Comparison of ENCODE assay signal across 20 cellular contexts in genomic region chr3:172359231-172359630, GRCh38.
A peak's percentile ranks its signal among the peaks of the same experiment; 100 is the strongest.
DNase-seq lines count a peak whose midpoint lies in the region; ATAC-seq, FAIRE-seq and TF ChIP-seq lines count a peak whose summit lies in the region.
"Had no signal": no experiment of that assay in that cellular context is flagged by ENCODE, and none has a peak within 500 bp of the region (broad histone marks: within the 10 kb centered on the region; RNA-seq: fewer than 3 reads in every experiment).

No MANE protein-coding gene starts in this region.

- CTCF ChIA-PET in HCT116 (lab: Charles Lee) = interaction anchor here (1.9 kb wide), 1 partner anchor 308 kb away, joined by 6 read pairs; no protein-coding TSS in a partner anchor

- H3K4me1 ChIP-seq in HCT116 (ENCODE audit: control insufficient read depth in 1 of 2, insufficient read depth in 2 of 2, low read length in 2 of 2) = peaks cover 9 to 14% of the 10 kb centered on the region in 2 experiments

- H4K20me1 ChIP-seq in HCT116 (ENCODE audit: insufficient read depth) = no peaks in the 10 kb centered on the region

- H3K4me3 Mint-ChIP-seq in immature natural killer cell = no peak overlapping the region
- H3K4me3 Mint-ChIP-seq: B cell; CD8-positive, alpha-beta T cell; H9 had no signal

- no peak for TF ChIP-seq POLR2A in HCT116 (IDR thresholded peaks at IDR 0.05; ENCODE audit: borderline replicate concordance, extremely low read depth, insufficient read depth, insufficient read length)

- no peaks in the 10 kb centered on the region for H3K9me2 ChIP-seq in HCT116 (ENCODE audit: insufficient read depth)

- H3K36me3 ChIP-seq in HCT116 (ENCODE audit: control insufficient read depth in 1 of 2, insufficient read depth in 2 of 2, low read length in 2 of 2) = no peaks in the 10 kb centered on the region; a peak in 1 of 4 replicates

- intact Hi-C loops in HCT116 (cut with micrococcal nuclease) = loop anchor here (1.0 kb wide), 1 partner anchor 118 kb away; no protein-coding TSS in a partner anchor

- H3K4me2 ChIP-seq in HCT116 (ENCODE audit: low read length) = no peak overlapping the region

- DNase-seq in HCT116 (ENCODE audit: low read depth, low spot score) = no peak
- no peak for DNase-seq in NCI-H345 treated with DMSO at 0.1 percent for 48 hours (lab: John Stamatoyannopoulos, UW; ENCODE audit: unreplicated experiment)
- DNase-seq in NCI-H2029 treated with DMSO at 0.1 percent for 48 hours (lab: John Stamatoyannopoulos, UW) = no peak
- no peak for DNase-seq in immature natural killer cell
- DNase-seq in activated CD4-positive, CD25-positive, alpha-beta regulatory T cell (lab: John Stamatoyannopoulos, UW) = no peak
- DNase-seq: ACHN; CD8-positive, alpha-beta T cell; H9; IMR-90; NCI-H1436; NCI-H2107; NCI-H446; NCI-H774; SHP77 had no signal

- peaks cover 0 to 5% (median 0%) of the 10 kb centered on the region in 6 donors for H3K9me3 Mint-ChIP-seq in immature natural killer cell
- H3K9me3 Mint-ChIP-seq: CD8-positive, alpha-beta T cell; H9 had no signal

- H3K9ac ChIP-seq in HCT116 (ENCODE audit: low read length) = no peak overlapping the region

- H3K27ac ChIP-seq in 22Rv1 (no peak overlapping the region), HCT116 (ENCODE audit: low read depth, low read length) (no peak overlapping the region), VCaP (no peak overlapping the region)

- no peak overlapping the region for H2AFZ ChIP-seq in HCT116 (ENCODE audit: low read depth, low read length, poor library complexity, severe bottlenecking)

- H3K4me1 Mint-ChIP-seq in immature natural killer cell = peaks cover 27 to 59% of the 10 kb centered on the region in 2 donors
- H3K4me1 Mint-ChIP-seq: B cell had no signal

- BruUV-seq in HCT116 (replicated peaks; lab: Mats Ljungman, UMichigan) = no TSS peak

- 0 out of 2 replicates have a peak, but pooled peaks have one; percentile 18 for TF ChIP-seq CTCF in 22Rv1 (IDR thresholded peaks at IDR 0.05)
- TF ChIP-seq CTCF in HCT116 (IDR thresholded peaks at IDR 0.05 in 2 of 3, conservative IDR thresholded peaks at IDR 0.05 in 1 of 3; ENCODE audit: borderline replicate concordance in 1 of 3, insufficient read depth in 1 of 3, low read depth in 2 of 3, low read length in 2 of 3) = peak; percentile 5 to 21 (median 18); a peak in 2 of 6 replicates
- TF ChIP-seq CTCF in VCaP (conservative IDR thresholded peaks at IDR 0.05) = peak; percentile 42

- no peaks in the 10 kb centered on the region for H3K79me2 ChIP-seq in HCT116 (ENCODE audit: insufficient read depth, low read length)

- ATAC-seq in HCT116 = no peak
- ATAC-seq: CD8-positive, alpha-beta T cell; Panc1 had no signal

- peak; percentile 35; the same call in 1 of the 2 replicates for TF ChIP-seq RAD21 in HCT116 (IDR thresholded peaks at IDR 0.05; ENCODE audit: low read depth)

- H3K27me3 Mint-ChIP-seq in immature natural killer cell (ENCODE audit: low read depth in 3 of 3) = peaks cover 0 to 9% (median 3%) of the 10 kb centered on the region in 3 donors
- H3K27me3 Mint-ChIP-seq: B cell had no signal

- no peaks in the 10 kb centered on the region for H3K9me3 ChIP-seq in HCT116 (ENCODE audit: control insufficient read depth in 1 of 2, insufficient read depth in 1 of 2, low read depth in 1 of 2, low read length in 2 of 2)

- POLR2A ChIA-PET in HCT116 (lab: Charles Lee) = no interaction called here

- peak; percentile 73 for FAIRE-seq in islet of Langerhans (lab: Jason Lieb, UNC)
- FAIRE-seq: D721Med had no signal

- H3K36me3 Mint-ChIP-seq in immature natural killer cell = peaks cover 25 to 58% (median 29%) of the 10 kb centered on the region in 3 donors

- no peak overlapping the region for H3K4me3 ChIP-seq in HCT116 (replicated peaks in 1 of 2; ENCODE audit: low read depth in 1 of 2, low read length in 2 of 2)

- H3K27me3 ChIP-seq in HCT116 (ENCODE audit: insufficient read depth, low read length) = no peaks in the 10 kb centered on the region

- RAD21 ChIA-PET in HCT116 (lab: Charles Lee; ENCODE audit: low non-redundant PET in 1 of 2, low total read pairs in 2 of 2, uncharacterized antibody in 2 of 2, unreplicated experiment in 2 of 2) = no interaction called here

- H3K27ac Mint-ChIP-seq in immature natural killer cell = no peak overlapping the region
- H3K27ac Mint-ChIP-seq: B cell; CD8-positive, alpha-beta T cell had no signal

TF ChIP-seq in HCT116, 20 proteins besides CTCF, POLR2A, EP300 and RAD21:
- TF ChIP-seq ZBTB33 (IDR thresholded peaks at IDR 0.05; ENCODE audit: extremely low read depth, insufficient replicate concordance, low read length) (no peak), MAX (IDR thresholded peaks at IDR 0.05) (no peak), ZFX (IDR thresholded peaks at IDR 0.05) (no peak), ZNF274 (IDR thresholded peaks at IDR 0.05; ENCODE audit: low read depth, low read length) (no peak), CEBPB (IDR thresholded peaks at IDR 0.05; ENCODE audit: low read depth) (no peak), EGR1 (IDR thresholded peaks at IDR 0.05; ENCODE audit: low read depth) (no peak), JUND (IDR thresholded peaks at IDR 0.05) (no peak), FOSL1 (IDR thresholded peaks at IDR 0.05; ENCODE audit: low read depth) (no peak), SRF (IDR thresholded peaks at IDR 0.05; ENCODE audit: low read depth) (no peak), CBX3 (IDR thresholded peaks at IDR 0.05; ENCODE audit: low read depth) (no peak), EZH2 (IDR thresholded peaks at IDR 0.05) (no peak), YY1 (IDR thresholded peaks at IDR 0.05; ENCODE audit: extremely low read depth, insufficient replicate concordance, low read depth, low read length) (no peak), SIN3A (IDR thresholded peaks at IDR 0.05; ENCODE audit: low read depth) (no peak), POLR2AphosphoS5 (IDR thresholded peaks at IDR 0.05; ENCODE audit: low read depth, low read length) (no peak), SP1 (IDR thresholded peaks at IDR 0.05; ENCODE audit: low read depth) (no peak), EZH2phosphoT487 (IDR thresholded peaks at IDR 0.05; ENCODE audit: borderline replicate concordance) (no peak), REST (IDR thresholded peaks at IDR 0.05; ENCODE audit: low read depth) (no peak)
